Comparison of ENCODE assay signal across 8 cellular contexts in the genomic region with DNA sequence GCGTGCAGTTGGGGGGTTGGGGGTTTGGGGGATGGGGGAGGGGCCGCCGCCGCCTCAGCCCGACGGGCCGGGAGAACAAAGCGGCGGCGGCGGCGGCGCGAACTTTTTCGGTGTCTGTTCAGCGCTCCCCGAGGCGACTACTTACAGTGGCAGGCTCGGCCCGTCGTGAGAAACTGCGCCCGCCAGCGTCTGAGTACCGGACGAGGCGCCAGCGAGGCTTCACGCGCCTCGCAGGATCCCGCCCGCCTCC. TPM values are rescaled to one million over a fixed set of nuclear protein-coding genes. Genes with fewer than 3 reads are reported as not detected.
DNase-seq lines count a peak whose midpoint lies in the region; ATAC-seq, FAIRE-seq and TF ChIP-seq lines count a peak whose summit lies in the region.

No MANE protein-coding gene starts in this region.

- POLR2A ChIA-PET in naive thymus-derived CD4-positive, alpha-beta T cell (lab: Charles Lee), result interaction anchor here (0.9 to 2.0 kb wide), 8 partner anchors 10 to 1427 kb away, joined by 3 to 14 read pairs (median 4); partner anchors contain the start of genes CEBPZ, NDUFAF7, RMDN2 and SRSF7

- H3K9me3 Mint-ChIP-seq in endodermal cell, result no peaks in the 10 kb centered on the region
- H3K9me3 Mint-ChIP-seq in naive thymus-derived CD4-positive, alpha-beta T cell, result no peaks in the 10 kb centered on the region

- H3K4me3 Mint-ChIP-seq in endodermal cell, result peak overlapping the region; percentile 89
- peak overlapping the region; percentile 44 to 98 (median 76) for H3K4me3 Mint-ChIP-seq in naive thymus-derived CD4-positive, alpha-beta T cell

- no peak for TF ChIP-seq CTCF in endodermal cell (conservative IDR thresholded peaks at IDR 0.05)

- peaks cover 12% of the 10 kb centered on the region for H3K4me1 ChIP-seq in endodermal cell (ENCODE audit: control insufficient read depth, insufficient read depth, low read length)
- peaks cover 30 to 31% of the 10 kb centered on the region in 2 donors for H3K4me1 ChIP-seq in naive thymus-derived CD4-positive, alpha-beta T cell (ENCODE audit: control insufficient read depth in 2 of 2, insufficient read depth in 2 of 2, low read length in 2 of 2)

- intact Hi-C loops in naive thymus-derived CD4-positive, alpha-beta T cell (cut with micrococcal nuclease), result loop anchor here (1.0 to 10.0 kb wide), 13 partner anchors 52 to 1800 kb away; partner anchors contain the start of genes CEBPZ (in 2 of the 2), GPATCH11 (in 2 of the 2), HEATR5B (in 2 of the 2) and NDUFAF7 (in 2 of the 2)

- peaks cover 4% of the 10 kb centered on the region for H3K36me3 Mint-ChIP-seq in endodermal cell (ENCODE audit: low read depth)
- H3K36me3 Mint-ChIP-seq in naive thymus-derived CD4-positive, alpha-beta T cell, result peaks cover 0 to 11% (median 0%) of the 10 kb centered on the region in 5 donors

- H3K9me3 ChIP-seq in endodermal cell (ENCODE audit: control insufficient read depth, low read length), result no peaks in the 10 kb centered on the region
- H3K9me3 ChIP-seq in naive thymus-derived CD4-positive, alpha-beta T cell (ENCODE audit: control insufficient read depth in 2 of 3, low read length in 3 of 3), result no peaks in the 10 kb centered on the region

- peaks cover 19% of the 10 kb centered on the region for H3K36me3 ChIP-seq in endodermal cell (ENCODE audit: control insufficient read depth, insufficient read depth, low read length)
- no peaks in the 10 kb centered on the region for H3K36me3 ChIP-seq in naive thymus-derived CD4-positive, alpha-beta T cell (ENCODE audit: control insufficient read depth in 2 of 3, insufficient read depth in 3 of 3, low read length in 3 of 3)

- H3K9ac ChIP-seq in endodermal cell (ENCODE audit: extremely low read depth, low read length, poor library complexity, severe bottlenecking), result no peak overlapping the region

- H3K27me3 ChIP-seq in endodermal cell (ENCODE audit: control insufficient read depth, insufficient read depth, low read length, poor library complexity, severe bottlenecking), result peaks cover 6% of the 10 kb centered on the region
- no peaks in the 10 kb centered on the region for H3K27me3 ChIP-seq in naive thymus-derived CD4-positive, alpha-beta T cell (ENCODE audit: control insufficient read depth in 2 of 2, insufficient read depth in 2 of 2, low read length in 2 of 2)

- ATAC-seq in naive thymus-derived CD4-positive, alpha-beta T cell, result no peak
- no peak for ATAC-seq in GM18511 (IDR thresholded peaks at IDR 0.05; ENCODE audit: unreplicated experiment)

- 0% methylated on average over 30 of the region's 33 CpGs; no CpG with 5 or more reads in 1 of the 2 experiments for WGBS in endodermal cell (ENCODE audit: insufficient coverage in 1 of 2, insufficient read length in 1 of 2), 2 experiments

- H3K4me3 ChIP-seq in endodermal cell (ENCODE audit: low read length), result no peak overlapping the region
- no peak overlapping the region for H3K4me3 ChIP-seq in naive thymus-derived CD4-positive, alpha-beta T cell (ENCODE audit: low read length)

- H3K4me1 Mint-ChIP-seq in endodermal cell, result peaks cover 32% of the 10 kb centered on the region
- peaks cover 22 to 54% (median 39%) of the 10 kb centered on the region in 7 donors for H3K4me1 Mint-ChIP-seq in naive thymus-derived CD4-positive, alpha-beta T cell

- peaks cover 7% of the 10 kb centered on the region for H3K27me3 Mint-ChIP-seq in endodermal cell (ENCODE audit: insufficient read depth)
- H3K27me3 Mint-ChIP-seq in naive thymus-derived CD4-positive, alpha-beta T cell, result peaks cover 0 to 57% (median 21%) of the 10 kb centered on the region in 5 donors

- H3K27ac ChIP-seq in endodermal cell (ENCODE audit: low read depth, low read length), result peak overlapping the region; percentile 73
- peak overlapping the region; percentile 73 for H3K27ac ChIP-seq in naive thymus-derived CD4-positive, alpha-beta T cell (ENCODE audit: low read depth, low read length)

- peak; percentile 44 to 60 for DNase-seq in activated CD8-positive, alpha-beta memory T cell treated with anti-CD3 and anti-CD28 coated beads for 1 hour (ENCODE audit: extremely low read depth in 1 of 2, low read depth in 1 of 2)
- no peak for DNase-seq in activated CD8-positive, alpha-beta memory T cell treated with anti-CD3 and anti-CD28 coated beads, Interleukin-2, amount 50 U/mL, for 48 hours
- DNase-seq in RPMI8226 (peak; percentile 89), endodermal cell (no peak), urothelium cell line (ENCODE audit: low spot score) (no peak)
- DNase-seq in naive thymus-derived CD4-positive, alpha-beta T cell, result peak in 3 of 9 donors; percentile 66 to 70 (median 69)
- no peak for DNase-seq in effector CD8-positive, alpha-beta T cell (lab: John Stamatoyannopoulos, UW)

- CTCF ChIA-PET in naive thymus-derived CD4-positive, alpha-beta T cell (lab: Charles Lee), result interaction anchor here (1.2 to 1.3 kb wide), 2 partner anchors 34 to 67 kb away, joined by 3 read pairs; no protein-coding TSS in a partner anchor

- no peak for FAIRE-seq in urothelium cell line (lab: Jason Lieb, UNC)

- no peak overlapping the region for H3K27ac Mint-ChIP-seq in endodermal cell
- peak overlapping the region in 3 of 9 donors; percentile 38 to 93 (median 51) for H3K27ac Mint-ChIP-seq in naive thymus-derived CD4-positive, alpha-beta T cell

RNA-seq across cellular contexts. Expression of gene PRKD3, which starts 0.2 kb away (rescaled TPM):
- 10 to 100 TPM; 94.4 to 95.0 TPM for total RNA-seq in endodermal cell
- 47.6 TPM for polyA plus RNA-seq in endodermal cell (2013, experiment 1 of 2)
- 53.5 TPM for polyA plus RNA-seq in endodermal cell (2013, experiment 2 of 2)
- total RNA-seq in naive thymus-derived CD4-positive, alpha-beta T cell, result 10 to 100 TPM; 12.8 to 47.3 (median 46.4) TPM
- 10 to 100 TPM; 31.5 to 37.4 TPM for polyA plus RNA-seq in naive thymus-derived CD4-positive, alpha-beta T cell

RNA-seq across cellular contexts. Expression of gene QPCT, which starts 20.0 kb away (rescaled TPM):
- total RNA-seq in endodermal cell, result 10 to 100 TPM; 15.9 to 17.7 TPM
- 12.5 TPM for polyA plus RNA-seq in endodermal cell (2013, experiment 1 of 2)
- 11.6 TPM for polyA plus RNA-seq in endodermal cell (2013, experiment 2 of 2)
- total RNA-seq in naive thymus-derived CD4-positive, alpha-beta T cell, result 10 to 100 TPM in 1 of 5 experiments, 1 to 10 TPM in 1, under 1 TPM in 3; 0.36 to 15.1 (median 0.86) TPM
- polyA plus RNA-seq in naive thymus-derived CD4-positive, alpha-beta T cell, result under 1 TPM; 0.39 to 0.56 TPM

Comparison
In these comparisons a context has a peak if more than half of its experiments do, and no peak if none do; other contexts are left out.
1. DNase-seq: peak in activated CD8-positive, alpha-beta memory T cell treated with anti-CD3 and anti-CD28 coated beads for 1 hour (2 of 2) and RPMI8226 (single experiment); none in activated CD8-positive, alpha-beta memory T cell treated with anti-CD3 and anti-CD28 coated beads, Interleukin-2, amount 50 U/mL, for 48 hours (single experiment), endodermal cell (single experiment), urothelium cell line (single experiment) and effector CD8-positive, alpha-beta T cell (single experiment).